8 cellular contexts compared by ENCODE assay signal in the genomic region with DNA sequence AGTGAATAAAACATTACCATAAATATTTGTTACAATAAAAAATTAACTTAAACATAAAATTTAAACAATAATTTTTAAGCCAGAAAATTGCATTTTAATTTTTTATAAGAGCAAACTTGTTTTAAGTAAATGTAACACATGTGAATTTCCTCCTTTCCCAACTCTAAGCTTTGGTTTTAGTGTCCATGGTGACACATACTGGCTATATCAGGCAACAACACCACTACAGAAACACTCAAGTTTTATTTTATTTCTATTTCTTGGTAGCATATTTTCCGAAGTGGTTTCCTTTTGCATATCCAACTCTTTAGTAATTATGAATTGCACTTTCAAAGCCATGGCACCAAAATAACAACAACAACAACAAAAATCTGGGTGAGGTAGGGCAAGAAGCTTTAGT.
DNase-seq lines count a peak whose midpoint lies in the region; ATAC-seq, FAIRE-seq and TF ChIP-seq lines count a peak whose summit lies in the region.

No MANE protein-coding gene starts in this region.

- peak; percentile 86 for FAIRE-seq in TTC549 (lab: Jason Lieb, UNC)

- peak; percentile 17 for TF ChIP-seq CTCF in GM12873 (IDR thresholded peaks at IDR 0.05; ENCODE audit: insufficient read depth, low read depth, low read length, missing control alignments)

- no peak for ATAC-seq in HG02981 (IDR thresholded peaks at IDR 0.05; ENCODE audit: unreplicated experiment)

- DNase-seq in AG08396 (ENCODE audit: low spot score): peak; percentile 29
- DNase-seq in hepatic stellate cell (ENCODE audit: low spot score): peak; percentile 4
- DNase-seq in NCI-H345 treated with DMSO at 0.1 percent for 48 hours (lab: John Stamatoyannopoulos, UW; ENCODE audit: unreplicated experiment): no peak
- no peak for DNase-seq in DMS79 treated with DMSO at 0.1 percent for 48 hours (lab: John Stamatoyannopoulos, UW)
- no peak for DNase-seq in iPS-NIHi11 (ENCODE audit: low spot score)

Comparison
In these comparisons a context has a peak if more than half of its experiments do, and no peak if none do; other contexts are left out.
1. DNase-seq: peak in AG08396 (single experiment) and hepatic stellate cell (single experiment); none in NCI-H345 treated with DMSO at 0.1 percent for 48 hours (single experiment), DMS79 treated with DMSO at 0.1 percent for 48 hours (single experiment) and iPS-NIHi11 (single experiment).